In genomic region chr11:69443138-69443967, GRCh38 we compare ENCODE assay signal across 8 cellular contexts. TPM values are rescaled to one million over a fixed set of nuclear protein-coding genes. Genes with fewer than 3 reads are reported as not detected.
DNase-seq lines count a peak whose midpoint lies in the region; ATAC-seq, FAIRE-seq and TF ChIP-seq lines count a peak whose summit lies in the region.

No MANE protein-coding gene starts in this region.

- H3K27ac ChIP-seq in Peyer's patch, result peak overlapping the region; percentile 34 to 81 (median 74)

- H3K27me3 ChIP-seq in BJ (ENCODE audit: control insufficient read depth, insufficient read depth, low read length) (no peaks in the 10 kb centered on the region), Peyer's patch (no peaks in the 10 kb centered on the region)

- peaks cover 54% of the 10 kb centered on the region for H3K4me1 Mint-ChIP-seq in nephron progenitor cell
- H3K4me1 Mint-ChIP-seq in stimulated activated naive CD8-positive, alpha-beta T cell treated with anti-CD3 and anti-CD28 coated beads, Interleukin-15, Interleukin-2, amounts not matched to agents 100 ng/mL and 50 ng/mL, for 24 hours (ENCODE audit: low read depth), result peaks cover 22% of the 10 kb centered on the region

- H3K27ac Mint-ChIP-seq in nephron progenitor cell, result peak overlapping the region; percentile 93
- peak overlapping the region; percentile 77 for H3K27ac Mint-ChIP-seq in stimulated activated naive CD8-positive, alpha-beta T cell treated with anti-CD3 and anti-CD28 coated beads, Interleukin-15, Interleukin-2, amounts not matched to agents 100 ng/mL and 50 ng/mL, for 24 hours

- no peaks in the 10 kb centered on the region for H3K36me3 ChIP-seq in BJ (ENCODE audit: control insufficient read depth, insufficient read depth, low read length)
- H3K36me3 ChIP-seq in Peyer's patch, result no peaks in the 10 kb centered on the region

- H3K4me3 Mint-ChIP-seq in nephron progenitor cell, result peak overlapping the region; percentile 54
- peak overlapping the region; percentile 63 for H3K4me3 Mint-ChIP-seq in stimulated activated naive CD8-positive, alpha-beta T cell treated with anti-CD3 and anti-CD28 coated beads, Interleukin-15, Interleukin-2, amounts not matched to agents 100 ng/mL and 50 ng/mL, for 24 hours

- peak overlapping the region; percentile 36 for H3K4me3 ChIP-seq in BJ (ENCODE audit: low read depth, low read length)
- peak overlapping the region; percentile 14 to 48 (median 45) for H3K4me3 ChIP-seq in Peyer's patch

- H3K9me3 Mint-ChIP-seq in nephron progenitor cell, result no peaks in the 10 kb centered on the region
- H3K9me3 Mint-ChIP-seq in stimulated activated naive CD8-positive, alpha-beta T cell treated with anti-CD3 and anti-CD28 coated beads, Interleukin-15, Interleukin-2, amounts not matched to agents 100 ng/mL and 50 ng/mL, for 24 hours, result no peaks in the 10 kb centered on the region

- peaks cover 0 to 20% (median 6%) of the 10 kb centered on the region in 4 donors for H3K4me1 ChIP-seq in Peyer's patch

- TF ChIP-seq POLR2A in Peyer's patch (IDR thresholded peaks at IDR 0.05), result peak in 1 of 2 donors; percentile 12

- POLR2A ChIA-PET in BJ (lab: Charles Lee), result no interaction called here

- H3K9me3 ChIP-seq in Peyer's patch, result no peaks in the 10 kb centered on the region

- peak; percentile 28 for FAIRE-seq in GM19239 (lab: Jason Lieb, UNC)

- TF ChIP-seq CTCF in BJ (IDR thresholded peaks at IDR 0.05; ENCODE audit: insufficient read depth, low read depth, low read length), result no peak
- no peak for TF ChIP-seq CTCF in Peyer's patch (IDR thresholded peaks at IDR 0.05)
- no peak for TF ChIP-seq CTCF in nephron progenitor cell (IDR thresholded peaks at IDR 0.05)

- peaks cover 16% of the 10 kb centered on the region for H3K27me3 Mint-ChIP-seq in nephron progenitor cell (ENCODE audit: low read depth, poor library complexity)
- peaks cover 16% of the 10 kb centered on the region for H3K27me3 Mint-ChIP-seq in stimulated activated naive CD8-positive, alpha-beta T cell treated with anti-CD3 and anti-CD28 coated beads, Interleukin-15, Interleukin-2, amounts not matched to agents 100 ng/mL and 50 ng/mL, for 24 hours

- peak; percentile 57 for ATAC-seq in HG03457 (IDR thresholded peaks at IDR 0.05; ENCODE audit: unreplicated experiment)

- DNase-seq in BJ (ENCODE audit: low read depth) (peak; percentile 71), GM19239 (ENCODE audit: insufficient read length, low spot score) (peak; percentile 86), Peyer's patch (peak; percentile 78 to 92 (median 90)), fibroblast of peridontal ligament (ENCODE audit: extremely low read depth) (peak; percentile 89), nephron progenitor cell (peak; percentile 92)
- DNase-seq in activated T-helper 9 cell treated with anti-CD3 and anti-CD28 coated beads, Interleukin-2, amount 50 U/mL, for 16 hours (ENCODE audit: low read depth), result peak; percentile 41

- no peaks in the 10 kb centered on the region for H3K36me3 Mint-ChIP-seq in nephron progenitor cell (ENCODE audit: low read depth)
- H3K36me3 Mint-ChIP-seq in stimulated activated naive CD8-positive, alpha-beta T cell treated with anti-CD3 and anti-CD28 coated beads, Interleukin-15, Interleukin-2, amounts not matched to agents 100 ng/mL and 50 ng/mL, for 24 hours (ENCODE audit: low read depth), result no peaks in the 10 kb centered on the region

- CTCF ChIA-PET in BJ (lab: Yijun Ruan, JAX), result interaction anchor here (1.1 to 3.9 kb wide), 8 partner anchors 15 to 312 kb away, joined by 3 to 20 read pairs (median 4); no protein-coding TSS in a partner anchor

RNA-seq across cellular contexts. Expression of gene LINC01488, which starts 38.1 kb away (rescaled TPM):
- polyA plus RNA-seq in BJ (2011; rRNA removed), result not detected in 2 replicates
- polyA minus RNA-seq in BJ (2011; rRNA and poly(A)+ RNA removed), result not detected in 2 replicates
- total RNA-seq in Peyer's patch, result not detected

Comparison
In these comparisons a context has a peak if more than half of its experiments do, and no peak if none do; other contexts are left out.
1. Peak in every context shown above with its lines: DNase-seq, ATAC-seq, H3K4me3 ChIP-seq and H3K27ac ChIP-seq.
2. DNase-seq: peak in every context shown above with its lines; median percentile 92 in nephron progenitor cell; 90 in Peyer's patch; 89 in fibroblast of peridontal ligament; 86 in GM19239; 71 in BJ; 41 in activated T-helper 9 cell treated with anti-CD3 and anti-CD28 coated beads, Interleukin-2, amount 50 U/mL, for 16 hours.